ENCODE assay signal across 9 cellular contexts in genomic region chr11:66418168-66418985, GRCh38. TPM values are rescaled to one million over a fixed set of nuclear protein-coding genes. Genes with fewer than 3 reads are reported as not detected.
DNase-seq lines count a peak whose midpoint lies in the region; ATAC-seq, FAIRE-seq and TF ChIP-seq lines count a peak whose summit lies in the region.
"Had no signal": no experiment of that assay in that cellular context is flagged by ENCODE, and none has a peak within 500 bp of the region (broad histone marks: within the 10 kb centered on the region; RNA-seq: fewer than 3 reads in every experiment).

No MANE protein-coding gene starts in this region.

- peak overlapping the region; percentile 67 for H3K4me3 Mint-ChIP-seq in activated T-cell treated with anti-CD3 and anti-CD28 coated beads, Interleukin-2, amount 50 U/mL, for 4 hours
- peak overlapping the region; percentile 58 for H3K4me3 Mint-ChIP-seq in nephron progenitor cell

- H3K27me3 ChIP-seq in HUES48 (ENCODE audit: control insufficient read depth, insufficient read depth, low read length): peaks cover 26% of the 10 kb centered on the region
- H3K27me3 ChIP-seq in esophagus squamous epithelium: peaks cover 0 to 65% (median 1%) of the 10 kb centered on the region in 4 donors
- H3K27me3 ChIP-seq in stomach: peaks cover 0 to 70% (median 37%) of the 10 kb centered on the region in 3 donors
- H3K27me3 ChIP-seq: Peyer's patch had no signal

- intact Hi-C loops in esophagus squamous epithelium (cut with DNase I) (no loop called here), stomach (cut with DNase I; ENCODE audit: low total_unique reads) (no loop called here)

- H3K4me1 ChIP-seq in HUES48 (ENCODE audit: control insufficient read depth, insufficient read depth, low read length) (peaks cover 45% of the 10 kb centered on the region), esophagus squamous epithelium (peaks cover 0 to 38% (median 6%) of the 10 kb centered on the region in 3 donors), stomach (peaks cover 9 to 47% (median 28%) of the 10 kb centered on the region in 4 donors)

- peaks cover 57% of the 10 kb centered on the region for H3K27me3 Mint-ChIP-seq in activated T-cell treated with anti-CD3 and anti-CD28 coated beads, Interleukin-2, amount 50 U/mL, for 4 hours (ENCODE audit: low read depth)
- H3K27me3 Mint-ChIP-seq in nephron progenitor cell (ENCODE audit: low read depth, poor library complexity): peaks cover 62% of the 10 kb centered on the region

- no peak overlapping the region for H3K27ac Mint-ChIP-seq in nephron progenitor cell

- peak; percentile 87 to 91 for ATAC-seq in activated T-cell treated with anti-CD3 and anti-CD28 coated beads, Interleukin-2, amount 50 U/mL, for 4 hours
- ATAC-seq in HG03097 (IDR thresholded peaks at IDR 0.05; ENCODE audit: low FRiP score, unreplicated experiment): no peak

- TF ChIP-seq POLR2A in esophagus squamous epithelium (IDR thresholded peaks at IDR 0.05): no peak
- no peak for TF ChIP-seq POLR2A in stomach (IDR thresholded peaks at IDR 0.05)

- no peaks in the 10 kb centered on the region for H3K36me3 ChIP-seq in HUES48 (ENCODE audit: control insufficient read depth, insufficient read depth, low read length)
- no peaks in the 10 kb centered on the region for H3K36me3 ChIP-seq in esophagus squamous epithelium
- H3K36me3 ChIP-seq in stomach: peaks cover 0 to 12% (median 5%) of the 10 kb centered on the region in 4 donors
- H3K36me3 ChIP-seq: Peyer's patch had no signal

- TF ChIP-seq CTCF in esophagus squamous epithelium (IDR thresholded peaks at IDR 0.05) (peak in 2 of 6 experiments; percentile 26 to 53), nephron progenitor cell (IDR thresholded peaks at IDR 0.05) (no peak), stomach (IDR thresholded peaks at IDR 0.05) (peak in 1 of 7 experiments; percentile 17)

- H3K36me3 Mint-ChIP-seq in activated T-cell treated with anti-CD3 and anti-CD28 coated beads, Interleukin-2, amount 50 U/mL, for 4 hours (ENCODE audit: insufficient read depth): no peaks in the 10 kb centered on the region
- H3K36me3 Mint-ChIP-seq in nephron progenitor cell (ENCODE audit: low read depth): no peaks in the 10 kb centered on the region

- peak; percentile 42 for FAIRE-seq in RCC 7860 (lab: Jason Lieb, UNC)

- H3K27ac ChIP-seq in HUES48 (ENCODE audit: low read depth, low read length) (peak overlapping the region; percentile 70), esophagus squamous epithelium (peak overlapping the region in 3 of 4 donors; percentile 61 to 75 (median 75)), stomach (peak overlapping the region in 1 of 5 donors; percentile 79)

- DNase-seq in COLO829 (ENCODE audit: low spot score) (peak; percentile 76), RCC 7860 (ENCODE audit: low spot score) (peak; percentile 73), esophagus squamous epithelium (lab: John Stamatoyannopoulos, UW) (no peak), nephron progenitor cell (peak; percentile 98), stomach (peak; percentile 48)
- DNase-seq in activated T-cell treated with anti-CD3 and anti-CD28 coated beads, Interleukin-2, amount 50 U/mL, for 4 hours: peak; percentile 49

- H3K4me3 ChIP-seq in HUES48 (ENCODE audit: low read depth, low read length) (0 out of 2 replicates have a peak overlapping the region, but pooled peaks have one; percentile 21), esophagus squamous epithelium (no peak overlapping the region), stomach (no peak overlapping the region)
- H3K4me3 ChIP-seq: Peyer's patch had no signal

- H3K9me3 ChIP-seq in HUES48 (ENCODE audit: control insufficient read depth, insufficient read depth, low read length) (no peaks in the 10 kb centered on the region), esophagus squamous epithelium (no peaks in the 10 kb centered on the region), stomach (no peaks in the 10 kb centered on the region)
- H3K9me3 ChIP-seq: Peyer's patch had no signal

- peaks cover 32% of the 10 kb centered on the region for H3K4me1 Mint-ChIP-seq in activated T-cell treated with anti-CD3 and anti-CD28 coated beads, Interleukin-2, amount 50 U/mL, for 4 hours (ENCODE audit: low read depth)
- H3K4me1 Mint-ChIP-seq in nephron progenitor cell: peaks cover 19% of the 10 kb centered on the region

- H3K9ac ChIP-seq in HUES48 (ENCODE audit: low read depth, low read length): no peak overlapping the region

- WGBS in esophagus squamous epithelium, 2 donors: 2 to 24% methylated on average over 8 to 12 of the region's 16 CpGs
- WGBS in stomach, 5 donors: 9 to 20% (median 12%) methylated on average over 14 to 16 of the region's 16 CpGs

- H3K9me3 Mint-ChIP-seq in activated T-cell treated with anti-CD3 and anti-CD28 coated beads, Interleukin-2, amount 50 U/mL, for 4 hours: peaks cover 7% of the 10 kb centered on the region
- peaks cover 3% of the 10 kb centered on the region for H3K9me3 Mint-ChIP-seq in nephron progenitor cell

- no peak for TF ChIP-seq EP300 in stomach (IDR thresholded peaks at IDR 0.05)

RNA-seq across cellular contexts. Expression of gene NPAS4, which starts 2.5 kb away (rescaled TPM):
- not detected for total RNA-seq in activated T-cell treated with anti-CD3 and anti-CD28 coated beads, Interleukin-2, amount 50 U/mL, for 4 hours
- total RNA-seq in esophagus squamous epithelium: under 1 TPM in 1 of 4 donors, not detected in 3; 0.38 TPM
- total RNA-seq in stomach: 1 to 10 TPM in 1 of 5 donors, under 1 TPM in 1, not detected in 3; 0.89 to 1.7 TPM
- under 1 TPM in 2 of 3 donors, not detected in 1; 0.25 to 0.50 TPM for polyA plus RNA-seq in stomach
- total RNA-seq: Peyer's patch had no signal

RNA-seq across cellular contexts. Expression of gene MRPL11, which starts 20.3 kb away (rescaled TPM):
- total RNA-seq in activated T-cell treated with anti-CD3 and anti-CD28 coated beads, Interleukin-2, amount 50 U/mL, for 4 hours: 100 to 1,000 TPM; 124 to 141 (median 129) TPM
- total RNA-seq in esophagus squamous epithelium (10 to 100 TPM; 39.3 to 66.4 (median 54.2) TPM), stomach (10 to 100 TPM; 18.8 to 50.9 (median 29.7) TPM)
- 10 to 100 TPM; 51.8 to 66.8 (median 53.4) TPM for polyA plus RNA-seq in stomach

RNA-seq across cellular contexts. Expression of gene SLC29A2, which starts 46.8 kb away (rescaled TPM):
- 10 to 100 TPM; 10.5 to 15.7 (median 11.4) TPM for total RNA-seq in activated T-cell treated with anti-CD3 and anti-CD28 coated beads, Interleukin-2, amount 50 U/mL, for 4 hours
- total RNA-seq in esophagus squamous epithelium: 1 to 10 TPM; 2.9 to 5.5 (median 4.8) TPM
- total RNA-seq in stomach: 10 to 100 TPM in 1 of 5 donors, 1 to 10 TPM in 4; 3.9 to 14.3 (median 7.0) TPM
- 10 to 100 TPM in 1 of 3 donors, 1 to 10 TPM in 2; 2.0 to 10.1 (median 5.8) TPM for polyA plus RNA-seq in stomach

RNA-seq across cellular contexts. Expression of gene PELI3, which starts 48.3 kb away (rescaled TPM):
- 1 to 10 TPM; 4.9 to 8.5 (median 7.8) TPM for total RNA-seq in activated T-cell treated with anti-CD3 and anti-CD28 coated beads, Interleukin-2, amount 50 U/mL, for 4 hours
- total RNA-seq in esophagus squamous epithelium (10 to 100 TPM in 1 of 4 donors, 1 to 10 TPM in 3; 6.3 to 17.2 (median 8.8) TPM), stomach (10 to 100 TPM in 1 of 5 donors, 1 to 10 TPM in 3, under 1 TPM in 1; 0.58 to 11.2 (median 6.4) TPM)
- 1 to 10 TPM; 7.3 to 9.8 (median 9.3) TPM for polyA plus RNA-seq in stomach
